In genomic region chr19:2049741-2050348, GRCh38 we compare ENCODE assay signal across 1 cellular context.
TF ChIP-seq lines count a peak whose summit lies in the region.

No MANE protein-coding gene starts in this region.

TF ChIP-seq in HCT116, 20 proteins besides CTCF, POLR2A, EP300 and RAD21:
- TF ChIP-seq ZNF274 (IDR thresholded peaks at IDR 0.05; ENCODE audit: low read depth, low read length), result no peak
- no peak for TF ChIP-seq FOSL1 (IDR thresholded peaks at IDR 0.05; ENCODE audit: low read depth)
- no peak for TF ChIP-seq CEBPB (IDR thresholded peaks at IDR 0.05; ENCODE audit: low read depth)
- TF ChIP-seq, protein P1, sequence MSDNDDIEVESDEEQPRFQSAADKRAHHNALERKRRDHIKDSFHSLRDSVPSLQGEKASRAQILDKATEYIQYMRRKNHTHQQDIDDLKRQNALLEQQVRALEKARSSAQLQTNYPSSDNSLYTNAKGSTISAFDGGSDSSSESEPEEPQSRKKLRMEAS (IDR thresholded peaks at IDR 0.05), result no peak
- TF ChIP-seq, protein P2, sequence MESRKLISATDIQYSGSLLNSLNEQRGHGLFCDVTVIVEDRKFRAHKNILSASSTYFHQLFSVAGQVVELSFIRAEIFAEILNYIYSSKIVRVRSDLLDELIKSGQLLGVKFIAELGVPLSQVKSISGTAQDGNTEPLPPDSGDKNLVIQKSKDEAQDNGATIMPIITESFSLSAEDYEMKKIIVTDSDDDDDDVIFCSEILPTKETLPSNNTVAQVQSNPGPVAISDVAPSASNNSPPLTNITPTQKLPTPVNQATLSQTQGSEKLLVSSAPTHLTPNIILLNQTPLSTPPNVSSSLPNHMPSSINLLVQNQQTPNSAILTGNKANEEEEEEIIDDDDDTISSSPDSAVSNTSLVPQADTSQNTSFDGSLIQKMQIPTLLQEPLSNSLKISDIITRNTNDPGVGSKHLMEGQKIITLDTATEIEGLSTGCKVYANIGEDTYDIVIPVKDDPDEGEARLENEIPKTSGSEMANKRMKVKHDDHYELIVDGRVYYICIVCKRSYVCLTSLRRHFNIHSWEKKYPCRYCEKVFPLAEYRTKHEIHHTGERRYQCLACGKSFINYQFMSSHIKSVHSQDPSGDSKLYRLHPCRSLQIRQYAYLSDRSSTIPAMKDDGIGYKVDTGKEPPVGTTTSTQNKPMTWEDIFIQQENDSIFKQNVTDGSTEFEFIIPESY (IDR thresholded peaks at IDR 0.05; ENCODE audit: extremely low read depth, insufficient replicate concordance, low read length), result no peak
- TF ChIP-seq ELF1 (IDR thresholded peaks at IDR 0.05; ENCODE audit: borderline replicate concordance, low read depth), result no peak
- TF ChIP-seq SP1 (IDR thresholded peaks at IDR 0.05; ENCODE audit: low read depth), result no peak
- TF ChIP-seq SRF (IDR thresholded peaks at IDR 0.05; ENCODE audit: low read depth), result no peak
- TF ChIP-seq ZFX (IDR thresholded peaks at IDR 0.05), result no peak
- no peak for TF ChIP-seq EGR1 (IDR thresholded peaks at IDR 0.05; ENCODE audit: low read depth)
- TF ChIP-seq TCF7L2 (IDR thresholded peaks at IDR 0.05; ENCODE audit: borderline replicate concordance, extremely low read depth, insufficient read depth, insufficient read length), result no peak
- TF ChIP-seq SIN3A (IDR thresholded peaks at IDR 0.05; ENCODE audit: low read depth), result no peak
- TF ChIP-seq CBX3 (IDR thresholded peaks at IDR 0.05; ENCODE audit: low read depth), result no peak
- TF ChIP-seq, protein P3, sequence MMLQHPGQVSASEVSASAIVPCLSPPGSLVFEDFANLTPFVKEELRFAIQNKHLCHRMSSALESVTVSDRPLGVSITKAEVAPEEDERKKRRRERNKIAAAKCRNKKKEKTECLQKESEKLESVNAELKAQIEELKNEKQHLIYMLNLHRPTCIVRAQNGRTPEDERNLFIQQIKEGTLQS (IDR thresholded peaks at IDR 0.05), result no peak
- no peak for TF ChIP-seq EZH2phosphoT487 (IDR thresholded peaks at IDR 0.05; ENCODE audit: borderline replicate concordance)
- TF ChIP-seq EZH2 (IDR thresholded peaks at IDR 0.05), result no peak
- TF ChIP-seq REST (IDR thresholded peaks at IDR 0.05; ENCODE audit: low read depth), result no peak
- TF ChIP-seq JUND (IDR thresholded peaks at IDR 0.05), result no peak
